In the genomic region with DNA sequence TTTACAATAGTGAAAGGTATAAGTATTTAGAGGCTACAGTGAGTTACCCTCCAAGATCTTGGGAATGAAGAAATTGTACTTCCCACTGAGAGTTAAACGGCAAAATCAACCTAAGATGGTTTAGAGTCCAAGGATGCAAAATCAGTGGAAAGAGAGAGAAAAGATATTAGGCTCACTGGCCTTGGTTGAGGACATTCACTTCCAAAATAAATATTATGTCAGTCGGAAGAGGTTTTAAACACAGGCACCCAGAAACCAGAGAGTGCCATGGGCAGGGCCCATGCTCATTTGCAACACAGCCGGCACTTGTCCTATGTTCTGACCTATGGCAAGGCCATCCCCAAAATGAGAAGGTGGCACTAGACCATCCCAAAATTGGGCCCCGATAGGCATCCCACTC, we compare ENCODE assay signal across 2 cellular contexts.
A peak's percentile ranks its signal among the peaks of the same experiment; 100 is the strongest.
TF ChIP-seq lines count a peak whose summit lies in the region.

No MANE protein-coding gene starts in this region.

TF ChIP-seq in IMR-90, 13 proteins besides CTCF, POLR2A, EP300 and RAD21:
- TF ChIP-seq, protein P1, sequence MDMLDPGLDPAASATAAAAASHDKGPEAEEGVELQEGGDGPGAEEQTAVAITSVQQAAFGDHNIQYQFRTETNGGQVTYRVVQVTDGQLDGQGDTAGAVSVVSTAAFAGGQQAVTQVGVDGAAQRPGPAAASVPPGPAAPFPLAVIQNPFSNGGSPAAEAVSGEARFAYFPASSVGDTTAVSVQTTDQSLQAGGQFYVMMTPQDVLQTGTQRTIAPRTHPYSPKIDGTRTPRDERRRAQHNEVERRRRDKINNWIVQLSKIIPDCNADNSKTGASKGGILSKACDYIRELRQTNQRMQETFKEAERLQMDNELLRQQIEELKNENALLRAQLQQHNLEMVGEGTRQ (IDR thresholded peaks at IDR 0.05; ENCODE audit: low read depth, low read length): no peak
- no peak for TF ChIP-seq RFX5 (IDR thresholded peaks at IDR 0.05; ENCODE audit: low read depth, low read length)
- no peak for TF ChIP-seq ELK1 (IDR thresholded peaks at IDR 0.05; ENCODE audit: borderline replicate concordance, low read depth, low read length)
- TF ChIP-seq MAZ (IDR thresholded peaks at IDR 0.05; ENCODE audit: borderline replicate concordance, low read depth, low read length): no peak
- no peak for TF ChIP-seq SMC3 (IDR thresholded peaks at IDR 0.05; ENCODE audit: low read depth, low read length)
- TF ChIP-seq CHD1 (IDR thresholded peaks at IDR 0.05; ENCODE audit: low read depth, low read length): no peak
- no peak for TF ChIP-seq MXI1 (IDR thresholded peaks at IDR 0.05; ENCODE audit: borderline replicate concordance, low read depth, low read length)
- no peak for TF ChIP-seq RCOR1 (IDR thresholded peaks at IDR 0.05; ENCODE audit: insufficient replicate concordance, low read length)
- no peak for TF ChIP-seq FOS (IDR thresholded peaks at IDR 0.05; ENCODE audit: low read depth, low read length)
TF ChIP-seq in IMR-90: peak in this region for 0.

TF ChIP-seq in liver, 16 proteins besides CTCF, POLR2A, EP300 and RAD21:
- peak; percentile 20 to 44 for TF ChIP-seq HNF4A (conservative IDR thresholded peaks at IDR 0.05)
- TF ChIP-seq, protein P2, sequence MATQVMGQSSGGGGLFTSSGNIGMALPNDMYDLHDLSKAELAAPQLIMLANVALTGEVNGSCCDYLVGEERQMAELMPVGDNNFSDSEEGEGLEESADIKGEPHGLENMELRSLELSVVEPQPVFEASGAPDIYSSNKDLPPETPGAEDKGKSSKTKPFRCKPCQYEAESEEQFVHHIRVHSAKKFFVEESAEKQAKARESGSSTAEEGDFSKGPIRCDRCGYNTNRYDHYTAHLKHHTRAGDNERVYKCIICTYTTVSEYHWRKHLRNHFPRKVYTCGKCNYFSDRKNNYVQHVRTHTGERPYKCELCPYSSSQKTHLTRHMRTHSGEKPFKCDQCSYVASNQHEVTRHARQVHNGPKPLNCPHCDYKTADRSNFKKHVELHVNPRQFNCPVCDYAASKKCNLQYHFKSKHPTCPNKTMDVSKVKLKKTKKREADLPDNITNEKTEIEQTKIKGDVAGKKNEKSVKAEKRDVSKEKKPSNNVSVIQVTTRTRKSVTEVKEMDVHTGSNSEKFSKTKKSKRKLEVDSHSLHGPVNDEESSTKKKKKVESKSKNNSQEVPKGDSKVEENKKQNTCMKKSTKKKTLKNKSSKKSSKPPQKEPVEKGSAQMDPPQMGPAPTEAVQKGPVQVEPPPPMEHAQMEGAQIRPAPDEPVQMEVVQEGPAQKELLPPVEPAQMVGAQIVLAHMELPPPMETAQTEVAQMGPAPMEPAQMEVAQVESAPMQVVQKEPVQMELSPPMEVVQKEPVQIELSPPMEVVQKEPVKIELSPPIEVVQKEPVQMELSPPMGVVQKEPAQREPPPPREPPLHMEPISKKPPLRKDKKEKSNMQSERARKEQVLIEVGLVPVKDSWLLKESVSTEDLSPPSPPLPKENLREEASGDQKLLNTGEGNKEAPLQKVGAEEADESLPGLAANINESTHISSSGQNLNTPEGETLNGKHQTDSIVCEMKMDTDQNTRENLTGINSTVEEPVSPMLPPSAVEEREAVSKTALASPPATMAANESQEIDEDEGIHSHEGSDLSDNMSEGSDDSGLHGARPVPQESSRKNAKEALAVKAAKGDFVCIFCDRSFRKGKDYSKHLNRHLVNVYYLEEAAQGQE (IDR thresholded peaks at IDR 0.05): no peak
- TF ChIP-seq JUND (IDR thresholded peaks at IDR 0.05): no peak
- peak; percentile 12 to 40 for TF ChIP-seq RXRA (IDR thresholded peaks at IDR 0.05)
- TF ChIP-seq FOXA1 (IDR thresholded peaks at IDR 0.05): no peak
- no peak for TF ChIP-seq NR2F2 (IDR thresholded peaks at IDR 0.05)
